ENCODE assay signal across 8 cellular contexts in genomic region chr1:32742132-32742947, GRCh38. TPM values are rescaled to one million over a fixed set of nuclear protein-coding genes. Genes with fewer than 3 reads are reported as not detected.
DNase-seq lines count a peak whose midpoint lies in the region; ATAC-seq and FAIRE-seq lines count a peak whose summit lies in the region.

No MANE protein-coding gene starts in this region.

- POLR2A ChIA-PET in activated naive CD8-positive, alpha-beta T cell treated with anti-CD3 and anti-CD28 coated beads, Interleukin-2, amount 10 ng/mL, durations not matched to agents 7 days and 5 days (lab: Charles Lee): no interaction called here

- no peak overlapping the region for H3K27ac Mint-ChIP-seq in activated naive CD8-positive, alpha-beta T cell treated with anti-CD3 and anti-CD28 coated beads, Interleukin-2, amount 10 ng/mL, durations not matched to agents 7 days and 5 days
- H3K27ac Mint-ChIP-seq in stimulated activated effector memory CD8-positive, alpha-beta T cell treated with anti-CD3 and anti-CD28 coated beads, Interleukin-12 subunit alpha, Interleukin-12 subunit beta, amount 100 ng/mL, for 72 hours: peak overlapping the region; percentile 17

- no peaks in the 10 kb centered on the region for H3K4me1 Mint-ChIP-seq in activated naive CD8-positive, alpha-beta T cell treated with anti-CD3 and anti-CD28 coated beads, Interleukin-2, amount 10 ng/mL, durations not matched to agents 7 days and 5 days
- no peaks in the 10 kb centered on the region for H3K4me1 Mint-ChIP-seq in stimulated activated effector memory CD8-positive, alpha-beta T cell treated with anti-CD3 and anti-CD28 coated beads, Interleukin-12 subunit alpha, Interleukin-12 subunit beta, amount 100 ng/mL, for 72 hours

- peak overlapping the region; percentile 37 for H3K4me3 Mint-ChIP-seq in activated naive CD8-positive, alpha-beta T cell treated with anti-CD3 and anti-CD28 coated beads, Interleukin-2, amount 10 ng/mL, durations not matched to agents 7 days and 5 days
- H3K4me3 Mint-ChIP-seq in stimulated activated effector memory CD8-positive, alpha-beta T cell treated with anti-CD3 and anti-CD28 coated beads, Interleukin-12 subunit alpha, Interleukin-12 subunit beta, amount 100 ng/mL, for 72 hours: peak overlapping the region; percentile 57

- peak in 2 of 3 experiments; percentile 34 to 53 for DNase-seq in NCI-H1417 (lab: John Stamatoyannopoulos, UW)
- no peak for DNase-seq in NCI-H1417 treated with DMSO at 0.1 percent for 48 hours (lab: John Stamatoyannopoulos, UW)
- DNase-seq in activated naive CD8-positive, alpha-beta T cell treated with anti-CD3 and anti-CD28 coated beads, Interleukin-2, amount 10 ng/mL, durations not matched to agents 7 days and 5 days: no peak
- DNase-seq in iPS-NIHi11 (ENCODE audit: low spot score): peak; percentile 70
- DNase-seq in stimulated activated effector memory CD8-positive, alpha-beta T cell treated with anti-CD3 and anti-CD28 coated beads, Interleukin-12 subunit alpha, Interleukin-12 subunit beta, amount 100 ng/mL, for 72 hours (ENCODE audit: low spot score in 2 of 2): no peak
- DNase-seq in NCI-H2107 (lab: John Stamatoyannopoulos, UW): no peak
- DNase-seq in SK-N-DZ (ENCODE audit: low spot score): no peak
- no peak for DNase-seq in RCC 7860 (ENCODE audit: low spot score)

- no peaks in the 10 kb centered on the region for H3K9me3 Mint-ChIP-seq in activated naive CD8-positive, alpha-beta T cell treated with anti-CD3 and anti-CD28 coated beads, Interleukin-2, amount 10 ng/mL, durations not matched to agents 7 days and 5 days
- H3K9me3 Mint-ChIP-seq in stimulated activated effector memory CD8-positive, alpha-beta T cell treated with anti-CD3 and anti-CD28 coated beads, Interleukin-12 subunit alpha, Interleukin-12 subunit beta, amount 100 ng/mL, for 72 hours: no peaks in the 10 kb centered on the region

- H3K27me3 Mint-ChIP-seq in activated naive CD8-positive, alpha-beta T cell treated with anti-CD3 and anti-CD28 coated beads, Interleukin-2, amount 10 ng/mL, durations not matched to agents 7 days and 5 days: peaks cover 40% of the 10 kb centered on the region

- H3K36me3 Mint-ChIP-seq in activated naive CD8-positive, alpha-beta T cell treated with anti-CD3 and anti-CD28 coated beads, Interleukin-2, amount 10 ng/mL, durations not matched to agents 7 days and 5 days: no peaks in the 10 kb centered on the region
- no peaks in the 10 kb centered on the region for H3K36me3 Mint-ChIP-seq in stimulated activated effector memory CD8-positive, alpha-beta T cell treated with anti-CD3 and anti-CD28 coated beads, Interleukin-12 subunit alpha, Interleukin-12 subunit beta, amount 100 ng/mL, for 72 hours

- FAIRE-seq in RCC 7860 (lab: Jason Lieb, UNC): no peak

- ATAC-seq in activated naive CD8-positive, alpha-beta T cell treated with anti-CD3 and anti-CD28 coated beads, Interleukin-2, amount 10 ng/mL, durations not matched to agents 7 days and 5 days (ENCODE audit: low read depth): peak; percentile 14
- ATAC-seq in stimulated activated effector memory CD8-positive, alpha-beta T cell treated with anti-CD3 and anti-CD28 coated beads, Interleukin-12 subunit alpha, Interleukin-12 subunit beta, amount 100 ng/mL, for 72 hours: no peak

RNA-seq across cellular contexts. Expression of gene SYNC, which starts 39.8 kb away (rescaled TPM):
- not detected for total RNA-seq in activated naive CD8-positive, alpha-beta T cell treated with anti-CD3 and anti-CD28 coated beads, Interleukin-2, amount 10 ng/mL, durations not matched to agents 7 days and 5 days
- 0.02 and 0.22 TPM in 2 replicates for polyA plus RNA-seq in SK-N-DZ (2014; cell fraction: cytosol; rRNA removed)
- 0.05 TPM in 1 of 2 replicates, not detected in the other for polyA plus RNA-seq in SK-N-DZ (2014; cell fraction: nucleus; rRNA removed)

Comparison
In these comparisons a context has a peak if more than half of its experiments do, and no peak if none do; other contexts are left out.
1. DNase-seq: peak in NCI-H1417 (2 of 3) and iPS-NIHi11 (single experiment); none in NCI-H1417 treated with DMSO at 0.1 percent for 48 hours (single experiment), activated naive CD8-positive, alpha-beta T cell treated with anti-CD3 and anti-CD28 coated beads, Interleukin-2, amount 10 ng/mL, durations not matched to agents 7 days and 5 days (single experiment), stimulated activated effector memory CD8-positive, alpha-beta T cell treated with anti-CD3 and anti-CD28 coated beads, Interleukin-12 subunit alpha, Interleukin-12 subunit beta, amount 100 ng/mL, for 72 hours (0 of 2), NCI-H2107 (single experiment), SK-N-DZ (single experiment) and RCC 7860 (single experiment).